ENCODE assay signal across 14 cellular contexts in the genomic region with DNA sequence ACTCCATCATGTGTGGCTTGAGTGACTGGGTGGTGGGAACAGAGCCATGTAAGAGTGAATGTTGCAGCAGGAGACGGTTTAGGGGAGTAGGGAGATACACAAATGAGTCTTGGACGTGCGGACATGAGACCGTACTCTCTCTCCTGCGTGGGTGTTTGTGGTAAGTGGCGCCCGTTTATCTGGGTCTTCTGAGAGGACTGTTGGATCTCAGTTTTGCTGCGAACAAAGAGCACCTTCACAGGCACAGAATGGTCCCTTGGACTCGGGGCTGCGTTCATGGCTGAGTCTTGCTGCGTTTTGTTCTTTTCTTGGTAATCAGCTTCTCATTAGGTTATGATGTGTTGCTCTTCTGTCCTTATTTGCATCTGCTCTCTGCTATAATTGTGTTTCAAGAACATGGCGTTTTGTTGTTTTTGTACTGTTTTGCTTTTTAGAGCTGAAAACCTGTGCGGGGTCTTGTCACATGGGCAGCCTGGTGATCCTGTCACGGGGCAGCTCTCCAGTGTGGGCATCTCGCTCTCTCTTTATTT. TPM values are rescaled to one million over a fixed set of nuclear protein-coding genes. Genes with fewer than 3 reads are reported as not detected.
DNase-seq lines count a peak whose midpoint lies in the region; ATAC-seq, FAIRE-seq and TF ChIP-seq lines count a peak whose summit lies in the region.
"Had no signal": no experiment of that assay in that cellular context is flagged by ENCODE, and none has a peak within 500 bp of the region (broad histone marks: within the 10 kb centered on the region; RNA-seq: fewer than 3 reads in every experiment).

No MANE protein-coding gene starts in this region.

- DNase-seq in COLO829 (ENCODE audit: low spot score) (peak; percentile 78), PC-3 (no peak), H1 (ENCODE audit: low read depth in 1 of 2, low spot score in 2 of 2) (no peak), trophoblast cell (no peak), suprapubic skin (ENCODE audit: low spot score in 2 of 2) (no peak)
- no peak for DNase-seq in central memory CD4-positive, alpha-beta T cell
- DNase-seq: activated CD4-positive, CD25-positive, alpha-beta regulatory T cell; foreskin keratinocyte; KG1; mucosa of descending colon; OCI-M1; stimulated activated CD4-positive, alpha-beta T cell treated with anti-CD3 and anti-CD28 coated beads, Interleukin-2, amount 100 ng/mL, for 24 hours had no signal

- H4K12ac ChIP-seq in trophoblast cell (ENCODE audit: low read depth, low read length): no peak overlapping the region

- H3K27ac ChIP-seq in PC-3 (ENCODE audit: low read length): peak overlapping the region; percentile 64; the same call in 1 of the 2 replicates
- H3K27ac ChIP-seq in H1 (ENCODE audit: low read depth, low read length): no peak overlapping the region
- H3K27ac ChIP-seq in trophoblast cell (ENCODE audit: low read depth, low read length): no peak overlapping the region
- H3K27ac ChIP-seq in suprapubic skin: no peak overlapping the region
- H3K27ac ChIP-seq: foreskin keratinocyte had no signal

- H4K5ac ChIP-seq in H1 (ENCODE audit: insufficient read length, low read depth, low read length): no peak overlapping the region

- no peak overlapping the region for H3K23ac ChIP-seq in H1 (ENCODE audit: insufficient read length)
- H3K23ac ChIP-seq in trophoblast cell (ENCODE audit: low read length): no peak overlapping the region

- no peak for FAIRE-seq in H1 (lab: Jason Lieb, UNC)
- FAIRE-seq: islet of Langerhans had no signal

- intact Hi-C loops in PC-3 (cut with micrococcal nuclease): loop anchor here (2.0 kb wide), 1 partner anchor 17 kb away; no protein-coding TSS in a partner anchor

- TF ChIP-seq CTCF in PC-3 (conservative IDR thresholded peaks at IDR 0.05; ENCODE audit: low read depth, low read length) (no peak), H1 (IDR thresholded peaks at IDR 0.05; ENCODE audit: control extremely low read depth in 1 of 3, insufficient read depth in 1 of 3, low read depth in 1 of 3, low read length in 3 of 3) (no peak), suprapubic skin (IDR thresholded peaks at IDR 0.05) (no peak)

- H3K9me3 ChIP-seq in PC-3 (ENCODE audit: low read length) (no peaks in the 10 kb centered on the region), H1 (ENCODE audit: insufficient read depth in 2 of 2, low read depth in 1 of 2, low read length in 1 of 2) (no peaks in the 10 kb centered on the region), trophoblast cell (ENCODE audit: insufficient read depth, low read depth, low read length) (no peaks in the 10 kb centered on the region), suprapubic skin (no peaks in the 10 kb centered on the region)
- H3K9me3 ChIP-seq: mucosa of descending colon had no signal

- H3K14ac ChIP-seq in H1 (ENCODE audit: insufficient read length) (no peak overlapping the region), trophoblast cell (ENCODE audit: low read length) (no peak overlapping the region)

- TF ChIP-seq POLR2A in H1 (IDR thresholded peaks at IDR 0.05; ENCODE audit: control extremely low read depth in 1 of 2, low read depth in 2 of 2, low read length in 2 of 2) (no peak), suprapubic skin (IDR thresholded peaks at IDR 0.05) (no peak)

- H2BK12ac ChIP-seq in H1 (ENCODE audit: low read depth, low read length) (peak overlapping the region; percentile 53; the same call in 1 of the 2 replicates), trophoblast cell (ENCODE audit: low read length) (peak overlapping the region; percentile 19)

- no TSS peak for BruUV-seq in PC-3 (replicated peaks; lab: Mats Ljungman, UMichigan)

- ATAC-seq in PC-3 (no peak), HG03521 (IDR thresholded peaks at IDR 0.05; ENCODE audit: unreplicated experiment) (no peak)
- ATAC-seq: foreskin keratinocyte, mucosa of descending colon had no signal

- H2BK120ac ChIP-seq in H1 (replicated peaks; ENCODE audit: low read depth, low read length) (no peak overlapping the region), trophoblast cell (ENCODE audit: insufficient read depth, low read length, poor library complexity) (no peak overlapping the region)

- H3K4me1 ChIP-seq in PC-3 (ENCODE audit: insufficient read depth, low read length) (peaks cover 40% of the 10 kb centered on the region), H1 (replicated peaks in 1 of 4; ENCODE audit: control insufficient read depth in 3 of 4, insufficient read depth in 4 of 4, low read length in 3 of 4) (peaks cover 2 to 19% (median 10%) of the 10 kb centered on the region in 4 experiments), trophoblast cell (ENCODE audit: control insufficient read depth in 1 of 2, insufficient read depth in 2 of 2, low read length in 2 of 2) (peaks cover 28 to 42% of the 10 kb centered on the region in 2 experiments), suprapubic skin (peaks cover 81% of the 10 kb centered on the region)

- TF ChIP-seq EP300 in H1 (IDR thresholded peaks at IDR 0.05; ENCODE audit: borderline replicate concordance in 1 of 2, low read depth in 2 of 2, low read length in 2 of 2) (no peak), suprapubic skin (IDR thresholded peaks at IDR 0.05) (no peak)

- no peak overlapping the region for H3K4ac ChIP-seq in H1 (replicated peaks; ENCODE audit: insufficient read length, low read depth, low read length)
- H3K4ac ChIP-seq in trophoblast cell (ENCODE audit: low read depth, low read length): peak overlapping the region; percentile 22

- H2BK5ac ChIP-seq in H1 (ENCODE audit: low read depth, low read length) (no peak overlapping the region), trophoblast cell (ENCODE audit: low read depth, low read length, poor library complexity) (no peak overlapping the region)

- 86% methylated on average over 15 of the region's 15 CpGs; no CpG with 5 or more reads in 1 of the 2 experiments for WGBS in H1 (ENCODE audit: extremely low coverage in 1 of 2, insufficient coverage in 1 of 2, insufficient read length in 1 of 2, insufficient replicate concordance in 2 of 2, low coverage in 1 of 2, low lambda C conversion rate in 2 of 2, missing lambda C conversion rate in 1 of 2), 2 experiments
- no CpG with 5 or more reads among the region's 15 CpGs for WGBS in trophoblast cell (ENCODE audit: extremely low coverage, insufficient coverage, insufficient read length)
- 87% methylated on average over 15 of the region's 15 CpGs for WGBS in suprapubic skin

- H4K8ac ChIP-seq in H1 (ENCODE audit: extremely low read depth, insufficient read depth, low read length) (no peak overlapping the region), trophoblast cell (ENCODE audit: low read depth, low read length) (no peak overlapping the region)

- H2BK20ac ChIP-seq in H1 (ENCODE audit: low read length): no peak overlapping the region

- CTCF ChIA-PET in PC-3 (lab: Charles Lee): no interaction called here
- CTCF ChIA-PET in H1 (lab: Charles Lee; ENCODE audit: partially characterized antibody): interaction anchor here (1.3 to 1.7 kb wide), 3 partner anchors 21 to 123 kb away, joined by 3 to 4 read pairs (median 3); no protein-coding TSS in a partner anchor

- H3K79me1 ChIP-seq in H1 (ENCODE audit: low read depth, low read length): peaks cover 21% of the 10 kb centered on the region
- H3K79me1 ChIP-seq in trophoblast cell (ENCODE audit: low read length): peaks cover 25% of the 10 kb centered on the region

- H2BK15ac ChIP-seq in H1 (ENCODE audit: low read length): 0 out of 2 replicates have a peak overlapping the region, but pooled peaks have one; percentile 10

- no peaks in the 10 kb centered on the region for H3K9me2 ChIP-seq in PC-3 (replicated peaks; ENCODE audit: low read length)

- peak overlapping the region; percentile 82; the same call in 1 of the 2 replicates for H2AK5ac ChIP-seq in H1 (ENCODE audit: low read depth, low read length)
- no peak overlapping the region for H2AK5ac ChIP-seq in trophoblast cell (ENCODE audit: low read length)

- no peak for TF ChIP-seq RAD21 in H1 (IDR thresholded peaks at IDR 0.05 in 1 of 2, conservative IDR thresholded peaks at IDR 0.05 in 1 of 2; ENCODE audit: low read depth in 2 of 2, low read length in 2 of 2)

- H3K9ac ChIP-seq in PC-3 (ENCODE audit: low read length) (no peak overlapping the region), H1 (replicated peaks in 1 of 4; ENCODE audit: extremely low read depth in 1 of 4, low read depth in 3 of 4, low read length in 3 of 4) (no peak overlapping the region), trophoblast cell (ENCODE audit: low read length) (no peak overlapping the region)

- H3K36me3 ChIP-seq in PC-3 (ENCODE audit: low read depth, low read length) (peaks cover 7% of the 10 kb centered on the region; the same call in 1 of the 2 replicates), H1 (ENCODE audit: control insufficient read depth in 2 of 4, insufficient read depth in 4 of 4, low read length in 3 of 4) (0 out of 8 replicates have a peak, but pooled peaks cover 0 to 2% (median 0%) of the 10 kb centered on the region in 4 experiments), trophoblast cell (ENCODE audit: control insufficient read depth in 1 of 2, insufficient read depth in 2 of 2, low read length in 2 of 2) (peaks cover 2 to 9% of the 10 kb centered on the region in 2 experiments), suprapubic skin (no peaks in the 10 kb centered on the region)

- POLR2A ChIA-PET in PC-3 (lab: Charles Lee; ENCODE audit: unreplicated experiment) (no interaction called here), H1 (lab: Charles Lee; ENCODE audit: partially characterized antibody) (interaction anchor here (0.6 to 0.8 kb wide), 2 partner anchors 27 to 447 kb away, joined by 3 read pairs; no protein-coding TSS in a partner anchor)

- no peaks in the 10 kb centered on the region for H3K23me2 ChIP-seq in H1 (ENCODE audit: low read depth, low read length)

- H4K91ac ChIP-seq in H1 (replicated peaks; ENCODE audit: insufficient read length, low read length) (no peak overlapping the region), trophoblast cell (ENCODE audit: low read depth, low read length) (no peak overlapping the region)

- H3K18ac ChIP-seq in H1 (ENCODE audit: extremely low read depth, low read length) (no peak overlapping the region), trophoblast cell (ENCODE audit: low read length) (peak overlapping the region; percentile 4)

- H3K4me3 ChIP-seq in PC-3 (ENCODE audit: low read length) (no peak overlapping the region), H1 (ENCODE audit: extremely low read depth in 1 of 4, insufficient read depth in 2 of 4, low read depth in 3 of 4, low read length in 4 of 4) (no peak overlapping the region), trophoblast cell (ENCODE audit: low read depth, low read length) (no peak overlapping the region), suprapubic skin (no peak overlapping the region)
- H3K4me3 ChIP-seq: mucosa of descending colon had no signal

- no peak overlapping the region for H3K4me2 ChIP-seq in PC-3 (ENCODE audit: low read length)
- peak overlapping the region; percentile 10 to 53; a peak in 2 of 4 replicates for H3K4me2 ChIP-seq in H1 (ENCODE audit: insufficient read depth in 1 of 2, low read depth in 2 of 2, low read length in 2 of 2)
- no peak overlapping the region for H3K4me2 ChIP-seq in trophoblast cell (ENCODE audit: low read length)

- peaks cover 96% of the 10 kb centered on the region for H3K79me2 ChIP-seq in PC-3 (ENCODE audit: low read length)
- H3K79me2 ChIP-seq in H1 (ENCODE audit: control insufficient read depth in 1 of 2, insufficient read depth in 2 of 2, low read length in 2 of 2): peaks cover 0 to 82% of the 10 kb centered on the region in 2 experiments; a peak in 2 of 4 replicates
- H3K79me2 ChIP-seq in trophoblast cell (ENCODE audit: control insufficient read depth, insufficient read depth, low read length, poor library complexity): peaks cover 3% of the 10 kb centered on the region

- H3K27me3 ChIP-seq in PC-3 (ENCODE audit: low read length): no peaks in the 10 kb centered on the region
- H3K27me3 ChIP-seq in H1 (replicated peaks in 1 of 4; ENCODE audit: control insufficient read depth in 3 of 4, extremely low read depth in 1 of 4, insufficient read depth in 3 of 4, low read length in 3 of 4): no peaks in the 10 kb centered on the region
- no peaks in the 10 kb centered on the region for H3K27me3 ChIP-seq in trophoblast cell (ENCODE audit: insufficient read depth, low read length)
- H3K27me3 ChIP-seq in suprapubic skin: no peaks in the 10 kb centered on the region
- H3K27me3 ChIP-seq: foreskin keratinocyte had no signal

- H3K56ac ChIP-seq in H1 (replicated peaks; ENCODE audit: insufficient read length, low read depth, low read length): no peak overlapping the region

- H3F3A ChIP-seq in PC-3 (ENCODE audit: low read length, unreplicated experiment): peaks cover 15% of the 10 kb centered on the region

- H4K20me1 ChIP-seq in PC-3 (ENCODE audit: low read length) (peaks cover 43% of the 10 kb centered on the region), H1 (replicated peaks in 1 of 2; ENCODE audit: control insufficient read depth in 1 of 2, insufficient read depth in 2 of 2, low read length in 2 of 2) (peaks cover 18 to 38% of the 10 kb centered on the region in 2 experiments)

- H2AFZ ChIP-seq in PC-3 (ENCODE audit: low read length): no peak overlapping the region
- H2AFZ ChIP-seq in H1 (ENCODE audit: low read length): no peak overlapping the region
- H2AFZ ChIP-seq in trophoblast cell (ENCODE audit: insufficient read depth, low read length, poor library complexity): no peak overlapping the region

RNA-seq across cellular contexts. Expression of a gene that starts 28.5 kb away (rescaled TPM):
- total RNA-seq in PC-3 (2014; rRNA removed): 38.4 and 54.3 TPM in 2 replicates
- total RNA-seq in H1 (2021; fragmentation: NEBNext Ultra II Directional; extraction: Animal tissue kit (Norgen Biotek cat#: 25700)): 45.0 and 47.3 TPM in 2 replicates
- 24.9 and 26.8 TPM in 2 replicates for polyA plus RNA-seq in H1 (2011; rRNA removed)
- polyA plus RNA-seq in H1 (2011; cell fraction: cytosol; rRNA removed): 19.2 TPM
- 21.3 TPM for polyA plus RNA-seq in H1 (2011; cell fraction: nucleus; rRNA removed)
- polyA plus RNA-seq in H1 (2012, experiment 1 of 2): 21.0 to 22.9 TPM (median 22.4 TPM) in 4 replicates
- polyA plus RNA-seq in H1 (2012, experiment 2 of 2): 28.1 TPM
- polyA plus RNA-seq in H1 (2013, experiment 1 of 2): 22.1 TPM
- polyA plus RNA-seq in H1 (2013, experiment 2 of 2): 22.8 TPM
- 41.9 and 52.8 TPM in 2 replicates for polyA minus RNA-seq in H1 (2011; rRNA and poly(A)+ RNA removed)
- polyA minus RNA-seq in H1 (2011; cell fraction: cytosol; rRNA and poly(A)+ RNA removed): 25.0 TPM
- polyA minus RNA-seq in H1 (2011; cell fraction: nucleus; rRNA and poly(A)+ RNA removed): 17.1 TPM
- 19.0 and 19.9 TPM in 2 replicates for polyA plus RNA-seq in trophoblast cell (2013)
- 10 to 100 TPM; 23.2 to 33.6 (median 25.2) TPM for total RNA-seq in suprapubic skin

Comparison
In these comparisons a context has a peak if more than half of its experiments do, and no peak if none do; other contexts are left out.
1. H3K4me2 ChIP-seq: peak in H1 (2 of 2); none in PC-3 (single experiment) and trophoblast cell (single experiment).